In the genomic region with DNA sequence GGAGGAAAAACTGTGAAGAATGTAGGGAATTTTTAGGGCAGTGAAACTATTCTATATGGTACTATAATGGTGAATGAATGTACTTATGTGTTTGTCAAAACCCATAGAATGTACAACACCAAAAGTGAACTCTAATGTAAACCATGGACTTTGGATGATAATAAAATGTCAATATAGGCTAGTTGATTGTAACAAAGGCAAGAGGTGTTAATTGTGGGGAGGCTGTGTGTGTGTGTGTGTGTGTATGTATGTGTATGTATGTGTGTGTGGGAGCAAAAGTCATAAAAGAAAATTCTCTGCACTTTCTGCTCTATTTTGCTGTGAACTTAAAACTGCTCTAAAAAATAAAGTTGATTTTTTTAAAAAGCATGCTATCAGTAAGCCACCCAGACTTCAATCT, we compare ENCODE assay signal across 20 cellular contexts. TPM values are rescaled to one million over a fixed set of nuclear protein-coding genes. Genes with fewer than 3 reads are reported as not detected.
DNase-seq lines count a peak whose midpoint lies in the region; ATAC-seq, FAIRE-seq and TF ChIP-seq lines count a peak whose summit lies in the region.
"Had no signal": no experiment of that assay in that cellular context is flagged by ENCODE, and none has a peak within 500 bp of the region (broad histone marks: within the 10 kb centered on the region; RNA-seq: fewer than 3 reads in every experiment).

No MANE protein-coding gene starts in this region.

- TF ChIP-seq POLR2A in HepG2 (IDR thresholded peaks at IDR 0.05; ENCODE audit: insufficient read depth in 1 of 2, low read depth in 2 of 2, low read length in 2 of 2) (no peak), right lobe of liver (IDR thresholded peaks at IDR 0.05) (no peak)

- H3K4me3 Mint-ChIP-seq in activated naive CD8-positive, alpha-beta T cell treated with anti-CD3 and anti-CD28 coated beads, Interleukin-2, amount 50 U/mL, for 24 hours, result no peak overlapping the region
- H3K4me3 Mint-ChIP-seq: CD4-positive, alpha-beta T cell; IgD-negative memory B cell had no signal

- ATAC-seq in HepG2, result peak; percentile 63
- no peak for ATAC-seq in right lobe of liver
- ATAC-seq in left colon, result peak; percentile 98
- no peak for ATAC-seq in GM19455 (IDR thresholded peaks at IDR 0.05; ENCODE audit: unreplicated experiment)
- ATAC-seq in activated naive CD8-positive, alpha-beta T cell treated with anti-CD3 and anti-CD28 coated beads, Interleukin-2, amount 50 U/mL, for 24 hours, result no peak
- ATAC-seq: A549 had no signal

- peaks cover 19% of the 10 kb centered on the region for H3K4me1 ChIP-seq in HepG2 (ENCODE audit: insufficient read depth, low read length)
- no peaks in the 10 kb centered on the region for H3K4me1 ChIP-seq in right lobe of liver
- H3K4me1 ChIP-seq in small intestine (ENCODE audit: control insufficient read depth in 2 of 2, insufficient read depth in 1 of 2, low read depth in 1 of 2, low read length in 1 of 2), result no peaks in the 10 kb centered on the region

- H3K27ac ChIP-seq in HepG2 (ENCODE audit: extremely low read length, insufficient read depth, low read length), result no peak overlapping the region
- no peak overlapping the region for H3K27ac ChIP-seq in right lobe of liver
- no peak overlapping the region for H3K27ac ChIP-seq in small intestine (ENCODE audit: low read depth in 1 of 2, low read length in 1 of 2)
- H3K27ac ChIP-seq: 22Rv1, A549, C4-2B, GM23248, HL-60 had no signal

- no TSS peak for BruUV-seq in HepG2 (replicated peaks; lab: Mats Ljungman, UMichigan)

- intact Hi-C loops in HepG2 (cut with micrococcal nuclease; ENCODE audit: unreplicated experiment) (no loop called here), right lobe of liver (cut with DNase I) (no loop called here), left colon (cut with DNase I, micrococcal nuclease) (loop anchor here in 1 of 2 donors (5.0 kb wide), 1 partner anchor 169 kb away; no protein-coding TSS in a partner anchor)

- H3K4me2 ChIP-seq in HepG2 (ENCODE audit: low read depth, low read length), result no peak overlapping the region
- H3K4me2 ChIP-seq: A549 had no signal

- no peak overlapping the region for H3K9ac ChIP-seq in HepG2 (ENCODE audit: insufficient read depth, low read depth, low read length)
- H3K9ac ChIP-seq: GM23248 had no signal

- no peak for TF ChIP-seq RAD21 in HepG2 (CRISPR knock-in tag; IDR thresholded peaks at IDR 0.05)

- H3K9me3 Mint-ChIP-seq in activated naive CD8-positive, alpha-beta T cell treated with anti-CD3 and anti-CD28 coated beads, Interleukin-2, amount 50 U/mL, for 24 hours, result no peaks in the 10 kb centered on the region

- in situ Hi-C loops in HepG2 (cut with HindIII; ENCODE audit: extremely low pct_ligation_motif_present, low pct_unique_long_range_greater_than_20kb), result loop anchor here (10.0 kb wide), 1 partner anchor 64 kb away; no protein-coding TSS in a partner anchor

- peak; percentile 47 for DNase-seq in HepG2 (ENCODE audit: low spot score)
- DNase-seq in right lobe of liver, result no peak
- peak; percentile 36 to 38 for DNase-seq in left colon
- DNase-seq in small intestine, result peak; percentile 76
- DNase-seq in activated naive CD8-positive, alpha-beta T cell treated with anti-CD3 and anti-CD28 coated beads, Interleukin-2, amount 50 U/mL, for 24 hours, result no peak
- no peak for DNase-seq in activated naive CD4-positive, alpha-beta T cell treated with Interleukin-2 at 50 U/mL for 16 hours
- DNase-seq: AML-193; CD4-positive, alpha-beta T cell; DMS153; DMS79; GDM1; GM23248; HCEC 1CT; KBM-7 had no signal

- CTCF ChIA-PET in HepG2 (lab: Yijun Ruan, JAX; ENCODE audit: low intra/inter-chr PET ratio, low total read pairs), result no interaction called here

- H3K9me3 ChIP-seq in HepG2 (ENCODE audit: low read length), result peaks cover 8% of the 10 kb centered on the region
- no peaks in the 10 kb centered on the region for H3K9me3 ChIP-seq in right lobe of liver
- no peaks in the 10 kb centered on the region for H3K9me3 ChIP-seq in small intestine (ENCODE audit: control insufficient read depth, low read depth)
- H3K9me3 ChIP-seq: A549 had no signal

- H3K4me1 Mint-ChIP-seq in activated naive CD8-positive, alpha-beta T cell treated with anti-CD3 and anti-CD28 coated beads, Interleukin-2, amount 50 U/mL, for 24 hours, result no peaks in the 10 kb centered on the region
- H3K4me1 Mint-ChIP-seq: IgD-negative memory B cell had no signal

- peaks cover 0 to 1% of the 10 kb centered on the region in 2 experiments; a peak in 1 of 5 replicates for H3K27me3 ChIP-seq in HepG2 (ENCODE audit: control insufficient read depth in 1 of 2, insufficient read depth in 2 of 2, low read length in 2 of 2)
- H3K27me3 ChIP-seq in right lobe of liver, result no peaks in the 10 kb centered on the region
- H3K27me3 ChIP-seq in small intestine (ENCODE audit: control insufficient read depth in 2 of 2, insufficient read depth in 2 of 2, low read length in 2 of 2), result no peaks in the 10 kb centered on the region

- H3K27me3 Mint-ChIP-seq in activated naive CD8-positive, alpha-beta T cell treated with anti-CD3 and anti-CD28 coated beads, Interleukin-2, amount 50 U/mL, for 24 hours, result no peaks in the 10 kb centered on the region

- no peaks in the 10 kb centered on the region for H3K36me3 ChIP-seq in HepG2 (replicated peaks in 1 of 2; ENCODE audit: control insufficient read depth in 1 of 2, insufficient read depth in 2 of 2, low read length in 2 of 2)
- no peaks in the 10 kb centered on the region for H3K36me3 ChIP-seq in right lobe of liver
- H3K36me3 ChIP-seq in small intestine (ENCODE audit: control insufficient read depth in 2 of 2, insufficient read depth in 2 of 2, low read length in 2 of 2), result no peaks in the 10 kb centered on the region

- POLR2A ChIA-PET in HepG2 (lab: Yijun Ruan, JAX), result interaction anchor here (0.7 kb wide), 1 partner anchor 95 kb away, joined by 3 read pairs; no protein-coding TSS in a partner anchor

- H4K20me1 ChIP-seq in HepG2 (ENCODE audit: insufficient read depth, low read length), result no peaks in the 10 kb centered on the region

- FAIRE-seq in HepG2 (lab: Jason Lieb, UNC), result no peak
- no peak for FAIRE-seq in small intestine (lab: Jason Lieb, UNC)
- FAIRE-seq: A549 had no signal

- H3K79me2 ChIP-seq in HepG2 (ENCODE audit: insufficient read depth, low read length), result no peaks in the 10 kb centered on the region

- H3K4me3 ChIP-seq in HepG2 (replicated peaks in 1 of 3; ENCODE audit: insufficient read depth in 1 of 3, low read depth in 2 of 3, low read length in 3 of 3), result no peak overlapping the region
- H3K4me3 ChIP-seq in right lobe of liver, result no peak overlapping the region
- H3K4me3 ChIP-seq in small intestine (ENCODE audit: low read depth in 1 of 2, low read length in 2 of 2), result no peak overlapping the region
- H3K4me3 ChIP-seq: A549, GM23248 had no signal

- TF ChIP-seq CTCF in HepG2 (CRISPR knock-in tag; IDR thresholded peaks at IDR 0.05) (no peak), right lobe of liver (IDR thresholded peaks at IDR 0.05) (no peak)

- H3K27ac Mint-ChIP-seq in activated naive CD8-positive, alpha-beta T cell treated with anti-CD3 and anti-CD28 coated beads, Interleukin-2, amount 50 U/mL, for 24 hours, result no peak overlapping the region
- H3K27ac Mint-ChIP-seq: CD4-positive, alpha-beta T cell; IgD-negative memory B cell had no signal

- TF ChIP-seq EP300 in HepG2 (IDR thresholded peaks at IDR 0.05; ENCODE audit: low read depth in 2 of 2, low read length in 2 of 2), result no peak
- no peak for TF ChIP-seq EP300 in HepG2 (CRISPR knock-in tag; IDR thresholded peaks at IDR 0.05; ENCODE audit: borderline replicate concordance)

- H2AFZ ChIP-seq in HepG2 (ENCODE audit: low read length), result no peak overlapping the region
- H2AFZ ChIP-seq: GM23248 had no signal

- peaks cover 2% of the 10 kb centered on the region for H3K36me3 Mint-ChIP-seq in activated naive CD8-positive, alpha-beta T cell treated with anti-CD3 and anti-CD28 coated beads, Interleukin-2, amount 50 U/mL, for 24 hours (ENCODE audit: low read depth)

TF ChIP-seq in HepG2, 621 proteins besides CTCF, POLR2A, EP300 and RAD21 (continues in another document):
- TF ChIP-seq FOXP1 (IDR thresholded peaks at IDR 0.05) (0 out of 2 replicates have a peak, but pooled peaks have one; percentile 21), FOXP1 (CRISPR knock-in tag; IDR thresholded peaks at IDR 0.05) (no peak; the same call in 1 of the 2 replicates), ZBTB20 (CRISPR knock-in tag; IDR thresholded peaks at IDR 0.05; ENCODE audit: borderline replicate concordance, low read depth) (peak; percentile 76; the same call in 1 of the 2 replicates), MIXL1 (CRISPR knock-in tag; IDR thresholded peaks at IDR 0.05) (0 out of 2 replicates have a peak, but pooled peaks have one; percentile 14)

RNA-seq across cellular contexts. Expression of a gene that starts 10.9 kb away (rescaled TPM):
- total RNA-seq in HepG2 (2016; rRNA removed; fragmentation: Illumina TruSeq; extraction: Trizol) (26.0 and 43.6 TPM in 2 replicates), right lobe of liver (100 to 1,000 TPM; 232 to 655 (median 443) TPM), left colon (100 to 1,000 TPM in 1 of 2 donors, 10 to 100 TPM in 1; 94.6 to 115 TPM)
- 3.9 and 6.1 TPM in 2 replicates for total RNA-seq in HepG2 (2016; cell fraction: cytosol; rRNA removed; fragmentation: Illumina TruSeq; extraction: Trizol; ENCODE audit: low read depth)
- 25.0 and 46.7 TPM in 2 replicates for total RNA-seq in HepG2 (2016; cell fraction: insoluble cytoplasmic fraction; rRNA removed; fragmentation: Illumina TruSeq; extraction: Trizol)
- total RNA-seq in HepG2 (2016; cell fraction: membrane; rRNA removed; fragmentation: Illumina TruSeq; extraction: Trizol), result 13.4 and 15.9 TPM in 2 replicates
- total RNA-seq in HepG2 (2016; cell fraction: nucleus; rRNA removed; fragmentation: Illumina TruSeq; extraction: Trizol), result 41.3 and 43.8 TPM in 2 replicates
- polyA plus RNA-seq in HepG2 (2011; rRNA removed) (165 and 166 TPM in 2 replicates), small intestine (100 to 1,000 TPM in 1 of 3 donors, 10 to 100 TPM in 2; 20.8 to 115 (median 73.2) TPM)
- 92.7 and 157 TPM in 2 replicates for polyA plus RNA-seq in HepG2 (2011; cell fraction: cytosol; rRNA removed)
- 23.0 and 39.1 TPM in 2 replicates for polyA plus RNA-seq in HepG2 (2011; cell fraction: nucleus; rRNA removed)
- polyA plus RNA-seq in HepG2 (2012), result 133 and 173 TPM in 2 replicates
- polyA plus RNA-seq in HepG2 (2016; cell fraction: cytosol; fragmentation: Illumina TruSeq; extraction: Trizol; ENCODE audit: low read depth), result 3.2 and 4.0 TPM in 2 replicates
- polyA plus RNA-seq in HepG2 (2016; cell fraction: insoluble cytoplasmic fraction; fragmentation: Illumina TruSeq; extraction: Trizol; ENCODE audit: low read depth), result 31.1 and 33.2 TPM in 2 replicates
- 7.2 and 8.6 TPM in 2 replicates for polyA plus RNA-seq in HepG2 (2016; cell fraction: membrane; fragmentation: Illumina TruSeq; extraction: Trizol; ENCODE audit: low read depth)
- polyA plus RNA-seq in HepG2 (2016; cell fraction: nucleus; fragmentation: Illumina TruSeq; extraction: Trizol; ENCODE audit: insufficient read depth, low read depth), result 64.0 and 71.6 TPM in 2 replicates
- 94.3 and 94.7 TPM in 2 replicates for polyA minus RNA-seq in HepG2 (2011; rRNA and poly(A)+ RNA removed; ENCODE audit: low replicate concordance)
- polyA minus RNA-seq in HepG2 (2011; cell fraction: cytosol; rRNA and poly(A)+ RNA removed), result 96.8 and 115 TPM in 2 replicates
- polyA minus RNA-seq in HepG2 (2011; cell fraction: nucleus; rRNA and poly(A)+ RNA removed), result 47.3 and 69.9 TPM in 2 replicates

Comparison
In these comparisons a context has a peak if more than half of its experiments do, and no peak if none do; other contexts are left out.
1. ATAC-seq: peak in HepG2 (single experiment) and left colon (single experiment); none in right lobe of liver (0 of 4), GM19455 (single experiment) and activated naive CD8-positive, alpha-beta T cell treated with anti-CD3 and anti-CD28 coated beads, Interleukin-2, amount 50 U/mL, for 24 hours (single experiment).
2. DNase-seq: peak in HepG2 (single experiment), left colon (2 of 2) and small intestine (single experiment); none in right lobe of liver (0 of 3), activated naive CD8-positive, alpha-beta T cell treated with anti-CD3 and anti-CD28 coated beads, Interleukin-2, amount 50 U/mL, for 24 hours (single experiment) and activated naive CD4-positive, alpha-beta T cell treated with Interleukin-2 at 50 U/mL for 16 hours (single experiment).